In the genomic region with DNA sequence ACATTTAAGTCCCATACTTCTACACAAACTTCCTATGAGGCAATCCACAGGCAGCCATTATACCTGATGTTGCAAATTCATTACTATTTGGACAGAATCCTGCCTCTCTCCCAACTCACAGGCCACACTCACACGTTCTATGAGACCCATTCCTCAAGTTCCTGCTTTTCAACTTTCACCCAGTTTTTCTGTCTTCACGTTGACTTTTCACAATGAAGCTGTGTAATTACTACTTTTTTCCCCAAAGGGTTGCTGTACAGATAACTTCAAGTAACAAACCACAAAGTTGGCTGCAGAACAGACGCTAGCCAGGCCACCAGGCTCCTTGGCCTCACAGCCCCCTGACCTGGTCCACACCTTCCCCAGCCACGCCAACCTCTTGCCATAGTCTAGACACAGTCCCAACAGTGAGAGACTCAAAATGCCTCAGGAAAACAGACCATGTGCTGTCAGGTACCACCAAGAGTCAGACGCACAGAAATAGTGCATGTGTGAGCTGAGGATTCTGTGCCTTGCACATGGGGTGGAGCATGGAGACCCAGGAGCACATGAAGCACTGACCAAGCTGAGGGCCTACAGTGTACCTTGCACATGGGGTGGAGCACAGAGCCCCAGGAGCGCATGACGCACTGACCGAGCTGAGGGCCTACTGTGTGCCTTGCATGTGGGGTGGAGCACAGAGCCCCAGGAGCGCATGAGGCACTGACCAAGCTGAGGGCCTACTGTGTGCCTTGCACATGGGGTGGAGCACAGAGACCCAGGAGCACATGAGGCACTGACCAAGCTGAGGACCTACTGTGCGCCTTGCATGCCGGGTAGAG, we compare ENCODE assay signal across 17 cellular contexts.
DNase-seq lines count a peak whose midpoint lies in the region; TF ChIP-seq lines count a peak whose summit lies in the region.
"Had no signal": no experiment of that assay in that cellular context is flagged by ENCODE, and none has a peak within 500 bp of the region (broad histone marks: within the 10 kb centered on the region; RNA-seq: fewer than 3 reads in every experiment).

No MANE protein-coding gene starts in this region.

- no peak overlapping the region for H3K14ac ChIP-seq in neuronal stem cell (ENCODE audit: low read length)

- in situ Hi-C loops in KBM-7 (cut with MboI; ENCODE audit: low pct_unique_long_range_greater_than_20kb, low sequenced_read_pairs) = no loop called here

- H3K4ac ChIP-seq in neuronal stem cell (ENCODE audit: low read length) = no peak overlapping the region

- H3K36me3 Mint-ChIP-seq in CD14-positive monocyte (peaks cover 20 to 32% of the 10 kb centered on the region in 2 donors), chondrocyte (ENCODE audit: low read depth) (no peaks in the 10 kb centered on the region)

- H3K4me3 Mint-ChIP-seq in CD14-positive monocyte (no peak overlapping the region), chondrocyte (ENCODE audit: unreplicated experiment) (no peak overlapping the region)

- TF ChIP-seq CTCF in CD14-positive monocyte (IDR thresholded peaks at IDR 0.05) = no peak
- TF ChIP-seq CTCF in chondrocyte (IDR thresholded peaks at IDR 0.05) = no peak

- DNase-seq in CD14-positive monocyte (ENCODE audit: low spot score) (peak; percentile 17), KBM-7 (peak; percentile 4), chondrocyte (ENCODE audit: low spot score) (peak; percentile 52), neuronal stem cell (ENCODE audit: low spot score) (no peak), cardiac septum (ENCODE audit: low spot score) (no peak), NCI-H2196 (lab: John Stamatoyannopoulos, UW; ENCODE audit: unreplicated experiment) (no peak), putamen (ENCODE audit: low spot score) (no peak)
- no peak for DNase-seq in effector CD8-positive, alpha-beta T cell (lab: John Stamatoyannopoulos, UW)
- DNase-seq: DMS153, EL, MV-4-11, NCI-H1436 treated with DMSO at 0.1 percent for 48 hours, NCI-H2081 treated with DMSO at 0.1 percent for 48 hours, NCI-H2227 treated with DMSO at 0.1 percent for 48 hours, NCI-H526 had no signal

- no peak overlapping the region for H2BK5ac ChIP-seq in neuronal stem cell (ENCODE audit: low read length)

- peaks cover 14% of the 10 kb centered on the region for H3K79me1 ChIP-seq in neuronal stem cell (ENCODE audit: low read depth, low read length)

- H3K4me1 ChIP-seq in neuronal stem cell (ENCODE audit: control insufficient read depth in 2 of 2, insufficient read depth in 1 of 2, low read depth in 1 of 2, low read length in 2 of 2) = peaks cover 0 to 1% of the 10 kb centered on the region in 2 donors
- H3K4me1 ChIP-seq: SJSA1 had no signal

- peak overlapping the region; percentile 30 for H4K8ac ChIP-seq in neuronal stem cell (ENCODE audit: low read depth, low read length)

- H3K36me3 ChIP-seq in neuronal stem cell (replicated peaks in 1 of 2; ENCODE audit: control insufficient read depth in 2 of 2, insufficient read depth in 2 of 2, low read length in 2 of 2) = peaks cover 6 to 12% of the 10 kb centered on the region in 2 donors
- H3K36me3 ChIP-seq: SJSA1 had no signal

- no peak overlapping the region for H2AK5ac ChIP-seq in neuronal stem cell (ENCODE audit: low read depth, low read length)

- H3K27ac Mint-ChIP-seq in CD14-positive monocyte (peak overlapping the region in 5 of 7 donors; percentile 7 to 71 (median 39)), chondrocyte (ENCODE audit: unreplicated experiment) (no peak overlapping the region)

- H3K27me3 Mint-ChIP-seq in CD14-positive monocyte (ENCODE audit: low read depth in 3 of 3) (no peaks in the 10 kb centered on the region), chondrocyte (ENCODE audit: low read depth) (no peaks in the 10 kb centered on the region)

- no peaks in the 10 kb centered on the region for H3K27me3 ChIP-seq in neuronal stem cell (ENCODE audit: control insufficient read depth in 3 of 3, insufficient read depth in 3 of 3, low read depth in 1 of 3, low read length in 3 of 3)
- H3K27me3 ChIP-seq: SJSA1 had no signal

- no peak overlapping the region for H3K18ac ChIP-seq in neuronal stem cell (ENCODE audit: low read length)

- H3K27ac ChIP-seq in neuronal stem cell (replicated peaks; ENCODE audit: low read length) = no peak overlapping the region
- H3K27ac ChIP-seq: RWPE1, SJSA1 had no signal

- H2BK15ac ChIP-seq in neuronal stem cell (ENCODE audit: low read length) = no peak overlapping the region

- peaks cover 3 to 4% of the 10 kb centered on the region in 2 donors for H3K9me3 ChIP-seq in neuronal stem cell (replicated peaks in 1 of 2; ENCODE audit: control insufficient read depth in 2 of 2, insufficient read depth in 1 of 2, low read depth in 1 of 2, low read length in 2 of 2)
- H3K9me3 ChIP-seq: SJSA1 had no signal

- intact Hi-C loops in CD14-positive monocyte (cut with micrococcal nuclease) = no loop called here
- intact Hi-C loops in cardiac septum (cut with DNase I) = no loop called here

- no peak overlapping the region for H2AFZ ChIP-seq in neuronal stem cell (ENCODE audit: low read length)

- H4K91ac ChIP-seq in neuronal stem cell (ENCODE audit: low read depth, low read length, poor library complexity) = no peak overlapping the region

- no peak overlapping the region for H2BK120ac ChIP-seq in neuronal stem cell (ENCODE audit: low read depth, low read length)

- no CpG with 5 or more reads among the region's 11 CpGs for WGBS in neuronal stem cell (ENCODE audit: extremely low coverage in 2 of 2, insufficient read length in 2 of 2, insufficient replicate concordance in 1 of 2), 2 donors

- H3K4me3 ChIP-seq in neuronal stem cell (ENCODE audit: low read length in 2 of 2) = peak overlapping the region in 1 of 2 donors; percentile 8
- H3K4me3 ChIP-seq: SJSA1 had no signal

- no peak overlapping the region for H2BK12ac ChIP-seq in neuronal stem cell (ENCODE audit: low read length)

- no peak overlapping the region for H3K4me2 ChIP-seq in neuronal stem cell (ENCODE audit: insufficient read depth, low read length, poor library complexity, severe bottlenecking)

- peak overlapping the region; percentile 46 for H3K23ac ChIP-seq in neuronal stem cell (ENCODE audit: low read depth, low read length, poor library complexity)

- no peaks in the 10 kb centered on the region for H3K4me1 Mint-ChIP-seq in CD14-positive monocyte
- no peaks in the 10 kb centered on the region for H3K4me1 Mint-ChIP-seq in chondrocyte (ENCODE audit: low read depth)

- H3K9ac ChIP-seq in neuronal stem cell (ENCODE audit: low read depth, low read length, poor library complexity) = no peak overlapping the region

- H3K9me3 Mint-ChIP-seq in CD14-positive monocyte = peaks cover 0 to 4% (median 0%) of the 10 kb centered on the region in 7 donors
- no peaks in the 10 kb centered on the region for H3K9me3 Mint-ChIP-seq in chondrocyte (ENCODE audit: low read depth)

Comparison
In these comparisons a context has a peak if more than half of its experiments do, and no peak if none do; other contexts are left out.
1. DNase-seq: peak in CD14-positive monocyte (single experiment), KBM-7 (single experiment) and chondrocyte (single experiment); none in neuronal stem cell (single experiment), cardiac septum (single experiment), NCI-H2196 (single experiment), effector CD8-positive, alpha-beta T cell (single experiment) and putamen (single experiment).